In genomic region chr20:47764154-47764734, GRCh38 we compare ENCODE assay signal across 17 cellular contexts. TPM values are rescaled to one million over a fixed set of nuclear protein-coding genes. Genes with fewer than 3 reads are reported as not detected.
A peak's percentile ranks its signal among the peaks of the same experiment; 100 is the strongest.
DNase-seq lines count a peak whose midpoint lies in the region; ATAC-seq, FAIRE-seq and TF ChIP-seq lines count a peak whose summit lies in the region.
"Had no signal": no experiment of that assay in that cellular context is flagged by ENCODE, and none has a peak within 500 bp of the region (broad histone marks: within the 10 kb centered on the region; RNA-seq: fewer than 3 reads in every experiment).

No MANE protein-coding gene starts in this region.

- H3K4me3 ChIP-seq in H1 (ENCODE audit: extremely low read depth in 1 of 4, insufficient read depth in 2 of 4, low read depth in 3 of 4, low read length in 4 of 4) (no peak overlapping the region), stomach (no peak overlapping the region)

- H3K23me2 ChIP-seq in H1 (ENCODE audit: low read depth, low read length), result 0 out of 2 replicates have a peak, but pooled peaks cover 2% of the 10 kb centered on the region

- POLR2A ChIA-PET in H1 (lab: Charles Lee; ENCODE audit: partially characterized antibody), result no interaction called here

- H3K36me3 Mint-ChIP-seq in activated naive CD4-positive, alpha-beta T cell treated with anti-CD3 and anti-CD28 coated beads, Interleukin-2, amount 50 U/mL, for 72 hours, result no peaks in the 10 kb centered on the region
- H3K36me3 Mint-ChIP-seq in activated naive CD4-positive, alpha-beta T cell treated with anti-CD3 and anti-CD28 coated beads for 36 hours (ENCODE audit: low read depth), result no peaks in the 10 kb centered on the region
- H3K36me3 Mint-ChIP-seq: activated CD8-positive, alpha-beta memory T cell treated with anti-CD3 and anti-CD28 coated beads, Interleukin-2, amount 10 ng/mL, durations not matched to agents 7 days and 5 days; immature natural killer cell; natural killer cell treated with Interleukin-12 subunit alpha and Interleukin-12 subunit beta and Interleukin-15 and Interleukin-18, amount 100 ng/mL, for 72 hours had no signal

- H3K9me3 ChIP-seq in H1 (ENCODE audit: insufficient read depth in 2 of 2, low read depth in 1 of 2, low read length in 1 of 2) (no peaks in the 10 kb centered on the region), stomach (no peaks in the 10 kb centered on the region)

- H3K9me3 Mint-ChIP-seq in activated naive CD4-positive, alpha-beta T cell treated with anti-CD3 and anti-CD28 coated beads, Interleukin-2, amount 50 U/mL, for 72 hours, result no peaks in the 10 kb centered on the region
- no peaks in the 10 kb centered on the region for H3K9me3 Mint-ChIP-seq in activated naive CD4-positive, alpha-beta T cell treated with anti-CD3 and anti-CD28 coated beads for 36 hours
- H3K9me3 Mint-ChIP-seq: natural killer cell treated with Interleukin-12 subunit alpha and Interleukin-12 subunit beta and Interleukin-15 and Interleukin-18, amount 100 ng/mL, for 72 hours had no signal

- H4K91ac ChIP-seq in H1 (replicated peaks; ENCODE audit: insufficient read length, low read length), result no peak overlapping the region

- H4K5ac ChIP-seq in H1 (ENCODE audit: insufficient read length, low read depth, low read length), result no peak overlapping the region

- H3K27ac ChIP-seq in H1 (ENCODE audit: low read depth, low read length) (no peak overlapping the region), stomach (no peak overlapping the region)

- H3K79me1 ChIP-seq in H1 (ENCODE audit: low read depth, low read length), result no peaks in the 10 kb centered on the region

- intact Hi-C loops in activated naive CD4-positive, alpha-beta T cell treated with anti-CD3 and anti-CD28 coated beads for 36 hours (cut with micrococcal nuclease), result no loop called here
- intact Hi-C loops in stomach (cut with DNase I; ENCODE audit: low total_unique reads), result no loop called here

- no peaks in the 10 kb centered on the region for H4K20me1 ChIP-seq in H1 (replicated peaks in 1 of 2; ENCODE audit: control insufficient read depth in 1 of 2, insufficient read depth in 2 of 2, low read length in 2 of 2)

- no peak overlapping the region for H3K56ac ChIP-seq in H1 (replicated peaks; ENCODE audit: insufficient read length, low read depth, low read length)

- FAIRE-seq in H1 (lab: Jason Lieb, UNC), result no peak
- FAIRE-seq: colon, RCC 7860 had no signal

- 0 out of 2 replicates have a peak overlapping the region, but pooled peaks have one; percentile 50 for H2BK12ac ChIP-seq in H1 (ENCODE audit: low read depth, low read length)

- CTCF ChIA-PET in activated naive CD4-positive, alpha-beta T cell treated with anti-CD3 and anti-CD28 coated beads for 36 hours (lab: Charles Lee), result no interaction called here
- CTCF ChIA-PET in H1 (lab: Charles Lee; ENCODE audit: partially characterized antibody), result no interaction called here

- TF ChIP-seq CTCF in H1 (IDR thresholded peaks at IDR 0.05; ENCODE audit: control extremely low read depth in 1 of 3, insufficient read depth in 1 of 3, low read depth in 1 of 3, low read length in 3 of 3), result no peak
- no peak for TF ChIP-seq CTCF in stomach (IDR thresholded peaks at IDR 0.05)

- H3K4me1 ChIP-seq in H1 (replicated peaks in 1 of 4; ENCODE audit: control insufficient read depth in 3 of 4, insufficient read depth in 4 of 4, low read length in 3 of 4) (peaks cover 2 to 10% (median 5%) of the 10 kb centered on the region in 4 experiments), stomach (peaks cover 0 to 29% (median 9%) of the 10 kb centered on the region in 4 donors)

- H3K23ac ChIP-seq in H1 (ENCODE audit: insufficient read length), result no peak overlapping the region

- H2BK20ac ChIP-seq in H1 (ENCODE audit: low read length), result no peak overlapping the region

- H3K4me1 Mint-ChIP-seq in activated naive CD4-positive, alpha-beta T cell treated with anti-CD3 and anti-CD28 coated beads for 36 hours (ENCODE audit: low read depth), result no peaks in the 10 kb centered on the region
- H3K4me1 Mint-ChIP-seq: activated CD8-positive, alpha-beta memory T cell treated with anti-CD3 and anti-CD28 coated beads, Interleukin-2, amount 10 ng/mL, durations not matched to agents 7 days and 5 days; immature natural killer cell had no signal

- no peak overlapping the region for H3K4me2 ChIP-seq in H1 (ENCODE audit: insufficient read depth in 1 of 2, low read depth in 2 of 2, low read length in 2 of 2)

- no peak for TF ChIP-seq RAD21 in H1 (IDR thresholded peaks at IDR 0.05 in 1 of 2, conservative IDR thresholded peaks at IDR 0.05 in 1 of 2; ENCODE audit: low read depth in 2 of 2, low read length in 2 of 2)

- no peak overlapping the region for H4K8ac ChIP-seq in H1 (ENCODE audit: extremely low read depth, insufficient read depth, low read length)

- no peak overlapping the region for H2AFZ ChIP-seq in H1 (ENCODE audit: low read length)

- no peak overlapping the region for H3K14ac ChIP-seq in H1 (ENCODE audit: insufficient read length)

- no peak overlapping the region for H2AK5ac ChIP-seq in H1 (ENCODE audit: low read depth, low read length)

- no peak overlapping the region for H3K27ac Mint-ChIP-seq in activated naive CD4-positive, alpha-beta T cell treated with anti-CD3 and anti-CD28 coated beads, Interleukin-2, amount 50 U/mL, for 72 hours
- H3K27ac Mint-ChIP-seq in activated naive CD4-positive, alpha-beta T cell treated with anti-CD3 and anti-CD28 coated beads for 36 hours, result no peak overlapping the region
- H3K27ac Mint-ChIP-seq: activated CD8-positive, alpha-beta memory T cell treated with anti-CD3 and anti-CD28 coated beads, Interleukin-2, amount 10 ng/mL, durations not matched to agents 7 days and 5 days; natural killer cell treated with Interleukin-12 subunit alpha and Interleukin-12 subunit beta and Interleukin-15 and Interleukin-18, amount 100 ng/mL, for 72 hours had no signal

- H3K4ac ChIP-seq in H1 (replicated peaks; ENCODE audit: insufficient read length, low read depth, low read length), result no peak overlapping the region

- peak; percentile 39 to 49 for ATAC-seq in activated naive CD4-positive, alpha-beta T cell treated with anti-CD3 and anti-CD28 coated beads, Interleukin-2, amount 50 U/mL, for 72 hours
- ATAC-seq in HG03571 (IDR thresholded peaks at IDR 0.05; ENCODE audit: unreplicated experiment), result no peak
- ATAC-seq: activated CD8-positive, alpha-beta memory T cell treated with anti-CD3 and anti-CD28 coated beads, Interleukin-2, amount 10 ng/mL, durations not matched to agents 7 days and 5 days; natural killer cell treated with Interleukin-12 subunit alpha and Interleukin-12 subunit beta and Interleukin-15 and Interleukin-18, amount 100 ng/mL, for 72 hours had no signal

- H3K36me3 ChIP-seq in H1 (ENCODE audit: control insufficient read depth in 2 of 4, insufficient read depth in 4 of 4, low read length in 3 of 4) (no peaks in the 10 kb centered on the region), stomach (peaks cover 0 to 3% (median 0%) of the 10 kb centered on the region in 4 donors)

- H3K18ac ChIP-seq in H1 (ENCODE audit: extremely low read depth, low read length), result no peak overlapping the region; the same call in 1 of the 2 replicates

- no peak overlapping the region for H3K4me3 Mint-ChIP-seq in activated naive CD4-positive, alpha-beta T cell treated with anti-CD3 and anti-CD28 coated beads for 36 hours
- H3K4me3 Mint-ChIP-seq: activated CD8-positive, alpha-beta memory T cell treated with anti-CD3 and anti-CD28 coated beads, Interleukin-2, amount 10 ng/mL, durations not matched to agents 7 days and 5 days; immature natural killer cell; natural killer cell treated with Interleukin-12 subunit alpha and Interleukin-12 subunit beta and Interleukin-15 and Interleukin-18, amount 100 ng/mL, for 72 hours had no signal

- H3K27me3 ChIP-seq in H1 (replicated peaks in 1 of 4; ENCODE audit: control insufficient read depth in 3 of 4, extremely low read depth in 1 of 4, insufficient read depth in 3 of 4, low read length in 3 of 4) (no peaks in the 10 kb centered on the region; a peak in 1 of 7 replicates), stomach (peaks cover 0 to 10% (median 0%) of the 10 kb centered on the region in 3 donors)

- no peak for DNase-seq in activated naive CD4-positive, alpha-beta T cell treated with anti-CD3 and anti-CD28 coated beads, Interleukin-2, amount 50 U/mL, for 72 hours (ENCODE audit: low spot score in 2 of 2)
- DNase-seq in activated naive CD4-positive, alpha-beta T cell treated with anti-CD3 and anti-CD28 coated beads for 36 hours, result no peak
- DNase-seq in NAMALWA (ENCODE audit: low spot score), result peak; percentile 76
- no peak for DNase-seq in H1 (ENCODE audit: low read depth in 1 of 2, low spot score in 2 of 2)
- no peak for DNase-seq in NOMO-1 treated with dmso at 0.1 percent for 144 hours (lab: John Stamatoyannopoulos, UW; ENCODE audit: unreplicated experiment)
- DNase-seq in stomach, result no peak
- no peak for DNase-seq in SKM-1 (lab: John Stamatoyannopoulos, UW; ENCODE audit: unreplicated experiment)
- DNase-seq: activated CD8-positive, alpha-beta memory T cell treated with anti-CD3 and anti-CD28 coated beads, Interleukin-2, amount 10 ng/mL, durations not matched to agents 7 days and 5 days; activated gamma-delta T cell treated with Interleukin-2 at 50 U/mL for 16 hours; immature natural killer cell; mammary epithelial cell; NCI-H1048; stimulated activated naive CD4-positive, alpha-beta T cell treated with Interleukin-2 at 50 U/mL for 16 hours had no signal

- H2BK120ac ChIP-seq in H1 (replicated peaks; ENCODE audit: low read depth, low read length), result no peak overlapping the region

- TF ChIP-seq POLR2A in H1 (IDR thresholded peaks at IDR 0.05; ENCODE audit: control extremely low read depth in 1 of 2, low read depth in 2 of 2, low read length in 2 of 2) (no peak), stomach (IDR thresholded peaks at IDR 0.05) (no peak)

- H3K9ac ChIP-seq in H1 (replicated peaks in 1 of 4; ENCODE audit: extremely low read depth in 1 of 4, low read depth in 3 of 4, low read length in 3 of 4), result no peak overlapping the region

- H3K27me3 Mint-ChIP-seq in activated naive CD4-positive, alpha-beta T cell treated with anti-CD3 and anti-CD28 coated beads for 36 hours (ENCODE audit: low read depth), result no peaks in the 10 kb centered on the region

- H3K79me2 ChIP-seq in H1 (ENCODE audit: control insufficient read depth in 1 of 2, insufficient read depth in 2 of 2, low read length in 2 of 2), result no peaks in the 10 kb centered on the region

- no peak overlapping the region for H2BK5ac ChIP-seq in H1 (ENCODE audit: low read depth, low read length)

- WGBS in H1 (ENCODE audit: extremely low coverage in 1 of 2, insufficient coverage in 1 of 2, insufficient read length in 1 of 2, insufficient replicate concordance in 2 of 2, low coverage in 1 of 2, low lambda C conversion rate in 2 of 2, missing lambda C conversion rate in 1 of 2), 2 experiments, result 81% methylated on average over 8 of the region's 8 CpGs; no CpG with 5 or more reads in 1 of the 2 experiments
- 84 to 94% (median 92%) methylated on average over 8 of the region's 8 CpGs for WGBS in stomach, 5 donors

- no peak overlapping the region for H2BK15ac ChIP-seq in H1 (ENCODE audit: low read length)

- TF ChIP-seq EP300 in H1 (IDR thresholded peaks at IDR 0.05; ENCODE audit: borderline replicate concordance in 1 of 2, low read depth in 2 of 2, low read length in 2 of 2) (no peak), stomach (IDR thresholded peaks at IDR 0.05) (no peak)

RNA-seq across cellular contexts. Expression of gene SULF2, which starts 21.0 kb away (rescaled TPM):
- 1 to 10 TPM; 1.4 to 2.3 TPM for total RNA-seq in activated naive CD4-positive, alpha-beta T cell treated with anti-CD3 and anti-CD28 coated beads, Interleukin-2, amount 50 U/mL, for 72 hours
- total RNA-seq in activated naive CD4-positive, alpha-beta T cell treated with anti-CD3 and anti-CD28 coated beads for 36 hours, result 1 to 10 TPM in 1 of 2 experiments, under 1 TPM in 1; 0.96 to 1.3 TPM
- 27.1 and 28.2 TPM in 2 replicates for total RNA-seq in H1 (2021; fragmentation: NEBNext Ultra II Directional; extraction: Animal tissue kit (Norgen Biotek cat#: 25700))
- polyA plus RNA-seq in H1 (2011; rRNA removed), result 15.7 and 29.0 TPM in 2 replicates
- 11.1 TPM for polyA plus RNA-seq in H1 (2011; cell fraction: cytosol; rRNA removed)
- polyA plus RNA-seq in H1 (2011; cell fraction: nucleus; rRNA removed), result 33.9 TPM
- polyA plus RNA-seq in H1 (2012, experiment 1 of 2), result 23.8 to 30.2 TPM (median 28.1 TPM) in 4 replicates
- polyA plus RNA-seq in H1 (2012, experiment 2 of 2), result 12.7 TPM
- 37.3 TPM for polyA plus RNA-seq in H1 (2013, experiment 1 of 2)
- 40.1 TPM for polyA plus RNA-seq in H1 (2013, experiment 2 of 2)
- polyA minus RNA-seq in H1 (2011; rRNA and poly(A)+ RNA removed), result 14.7 and 19.0 TPM in 2 replicates
- polyA minus RNA-seq in H1 (2011; cell fraction: cytosol; rRNA and poly(A)+ RNA removed), result 18.0 TPM
- polyA minus RNA-seq in H1 (2011; cell fraction: nucleus; rRNA and poly(A)+ RNA removed), result 26.7 TPM
- 100 to 1,000 TPM in 2 of 5 donors, 10 to 100 TPM in 3; 21.0 to 226 (median 29.9) TPM for total RNA-seq in stomach
- 10 to 100 TPM in 1 of 3 donors, 1 to 10 TPM in 2; 9.0 to 62.9 (median 9.1) TPM for polyA plus RNA-seq in stomach
